ENCODE assay signal across 1 cellular context in the genomic region with DNA sequence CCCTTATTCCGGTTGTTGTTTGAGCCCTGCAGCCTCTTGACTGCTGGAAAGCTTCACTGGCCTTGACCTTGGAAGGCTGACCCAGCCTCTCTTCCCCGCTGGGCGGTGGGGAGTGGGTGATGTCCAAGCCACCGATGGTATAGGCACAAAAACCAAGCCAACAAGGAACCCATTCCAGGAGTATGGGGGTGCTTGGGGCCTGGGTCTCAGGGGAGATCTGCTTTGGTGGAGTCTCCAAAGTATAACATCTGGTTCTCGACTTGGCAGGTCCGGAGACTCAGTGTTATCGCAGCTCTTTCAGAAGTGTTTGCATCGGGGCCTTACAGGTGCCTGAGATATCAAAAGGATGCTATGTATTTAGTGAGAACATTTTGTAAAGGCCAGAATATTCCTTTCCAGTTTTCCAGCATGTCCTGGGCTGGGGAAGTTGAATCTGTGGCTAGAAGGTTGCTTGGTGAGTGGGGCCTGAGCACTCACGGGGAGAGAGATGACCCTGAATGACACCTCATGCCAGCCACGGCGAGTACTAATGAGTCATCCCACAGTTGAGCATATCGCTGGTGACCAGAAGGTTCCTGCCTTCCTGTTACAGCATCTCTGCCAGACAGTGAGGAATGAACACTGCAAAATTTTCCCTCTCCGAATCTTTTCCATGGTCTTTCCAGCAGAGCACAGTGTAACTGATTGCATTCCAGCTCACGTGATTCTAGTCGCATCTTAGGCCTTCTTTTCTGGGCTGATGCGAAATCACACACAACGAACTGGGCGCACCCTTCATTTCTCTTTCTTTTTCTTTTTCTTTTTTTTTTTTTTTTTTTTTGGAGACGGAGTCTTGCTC.
A peak's percentile ranks its signal among the peaks of the same experiment; 100 is the strongest.
TF ChIP-seq lines count a peak whose summit lies in the region.

No MANE protein-coding gene starts in this region.

TF ChIP-seq in K562, 482 proteins besides CTCF, POLR2A, EP300 and RAD21 (continued from another document and continues in another):
- TF ChIP-seq, protein P1, sequence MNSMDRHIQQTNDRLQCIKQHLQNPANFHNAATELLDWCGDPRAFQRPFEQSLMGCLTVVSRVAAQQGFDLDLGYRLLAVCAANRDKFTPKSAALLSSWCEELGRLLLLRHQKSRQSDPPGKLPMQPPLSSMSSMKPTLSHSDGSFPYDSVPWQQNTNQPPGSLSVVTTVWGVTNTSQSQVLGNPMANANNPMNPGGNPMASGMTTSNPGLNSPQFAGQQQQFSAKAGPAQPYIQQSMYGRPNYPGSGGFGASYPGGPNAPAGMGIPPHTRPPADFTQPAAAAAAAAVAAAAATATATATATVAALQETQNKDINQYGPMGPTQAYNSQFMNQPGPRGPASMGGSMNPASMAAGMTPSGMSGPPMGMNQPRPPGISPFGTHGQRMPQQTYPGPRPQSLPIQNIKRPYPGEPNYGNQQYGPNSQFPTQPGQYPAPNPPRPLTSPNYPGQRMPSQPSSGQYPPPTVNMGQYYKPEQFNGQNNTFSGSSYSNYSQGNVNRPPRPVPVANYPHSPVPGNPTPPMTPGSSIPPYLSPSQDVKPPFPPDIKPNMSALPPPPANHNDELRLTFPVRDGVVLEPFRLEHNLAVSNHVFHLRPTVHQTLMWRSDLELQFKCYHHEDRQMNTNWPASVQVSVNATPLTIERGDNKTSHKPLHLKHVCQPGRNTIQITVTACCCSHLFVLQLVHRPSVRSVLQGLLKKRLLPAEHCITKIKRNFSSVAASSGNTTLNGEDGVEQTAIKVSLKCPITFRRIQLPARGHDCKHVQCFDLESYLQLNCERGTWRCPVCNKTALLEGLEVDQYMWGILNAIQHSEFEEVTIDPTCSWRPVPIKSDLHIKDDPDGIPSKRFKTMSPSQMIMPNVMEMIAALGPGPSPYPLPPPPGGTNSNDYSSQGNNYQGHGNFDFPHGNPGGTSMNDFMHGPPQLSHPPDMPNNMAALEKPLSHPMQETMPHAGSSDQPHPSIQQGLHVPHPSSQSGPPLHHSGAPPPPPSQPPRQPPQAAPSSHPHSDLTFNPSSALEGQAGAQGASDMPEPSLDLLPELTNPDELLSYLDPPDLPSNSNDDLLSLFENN (IDR thresholded peaks at IDR 0.05; ENCODE audit: low read depth in 2 of 2, low read length in 2 of 2) = peak in 1 of 2 experiments; percentile 96; a peak in 2 of 4 replicates
- TF ChIP-seq, protein P2, sequence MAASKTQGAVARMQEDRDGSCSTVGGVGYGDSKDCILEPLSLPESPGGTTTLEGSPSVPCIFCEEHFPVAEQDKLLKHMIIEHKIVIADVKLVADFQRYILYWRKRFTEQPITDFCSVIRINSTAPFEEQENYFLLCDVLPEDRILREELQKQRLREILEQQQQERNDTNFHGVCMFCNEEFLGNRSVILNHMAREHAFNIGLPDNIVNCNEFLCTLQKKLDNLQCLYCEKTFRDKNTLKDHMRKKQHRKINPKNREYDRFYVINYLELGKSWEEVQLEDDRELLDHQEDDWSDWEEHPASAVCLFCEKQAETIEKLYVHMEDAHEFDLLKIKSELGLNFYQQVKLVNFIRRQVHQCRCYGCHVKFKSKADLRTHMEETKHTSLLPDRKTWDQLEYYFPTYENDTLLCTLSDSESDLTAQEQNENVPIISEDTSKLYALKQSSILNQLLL (CRISPR knock-in tag; IDR thresholded peaks at IDR 0.05; ENCODE audit: borderline replicate concordance) = no peak
- TF ChIP-seq KLF13 (tag; IDR thresholded peaks at IDR 0.05; ENCODE audit: borderline replicate concordance, low read depth) (no peak; the same call in 1 of the 2 replicates), TOE1 (IDR thresholded peaks at IDR 0.05; ENCODE audit: borderline replicate concordance) (peak; percentile 93), TOE1 (CRISPR knock-in tag; IDR thresholded peaks at IDR 0.05; ENCODE audit: borderline replicate concordance, low read depth) (no peak), HIVEP1 (CRISPR knock-in tag; IDR thresholded peaks at IDR 0.05) (no peak), NCOR1 (IDR thresholded peaks at IDR 0.05) (peak; percentile 98), SMAD1 (IDR thresholded peaks at IDR 0.05; ENCODE audit: low read depth, low read length, partially characterized antibody) (peak; percentile 52), ZNF174 (CRISPR knock-in tag; IDR thresholded peaks at IDR 0.05) (no peak), PCBP1 (IDR thresholded peaks at IDR 0.05; ENCODE audit: low read depth, low read length, poor library complexity, severe bottlenecking) (no peak), THAP12 (CRISPR knock-in tag; IDR thresholded peaks at IDR 0.05) (no peak), ZBTB34 (CRISPR knock-in tag; IDR thresholded peaks at IDR 0.05) (no peak), NEUROD1 (IDR thresholded peaks at IDR 0.05; ENCODE audit: borderline replicate concordance, low read depth, low read length, partially characterized antibody) (peak; percentile 92), ZNF449 (CRISPR knock-in tag; IDR thresholded peaks at IDR 0.05) (no peak; the same call in 1 of the 2 replicates), SREBF1 (IDR thresholded peaks at IDR 0.05; ENCODE audit: borderline replicate concordance, low read depth, low read length) (no peak), CREM (IDR thresholded peaks at IDR 0.05; ENCODE audit: low read depth) (peak; percentile 95), KDM1A (IDR thresholded peaks at IDR 0.05) (peak; percentile 97), SMAD2 (IDR thresholded peaks at IDR 0.05; ENCODE audit: low read depth, low read length) (no peak), PRMT5 (CRISPR knock-in tag; IDR thresholded peaks at IDR 0.05) (no peak), ZNF165 (CRISPR knock-in tag; IDR thresholded peaks at IDR 0.05; ENCODE audit: borderline replicate concordance) (no peak), SOX6 (IDR thresholded peaks at IDR 0.05) (peak; percentile 91), SRSF9 (IDR thresholded peaks at IDR 0.05; ENCODE audit: borderline replicate concordance, low read depth, low read length) (no peak), KDM4B (IDR thresholded peaks at IDR 0.05; ENCODE audit: borderline replicate concordance in 2 of 2, low read depth in 1 of 2) (0 out of 4 replicates have a peak, but pooled peaks of 1 of the 2 experiments have one; percentile 22), SNIP1 (IDR thresholded peaks at IDR 0.05; ENCODE audit: low read depth) (no peak), PTBP1 (IDR thresholded peaks at IDR 0.05; ENCODE audit: low read depth, low read length) (no peak), HMGXB4 (CRISPR knock-in tag; IDR thresholded peaks at IDR 0.05) (no peak), GMEB1 (CRISPR knock-in tag; IDR thresholded peaks at IDR 0.05) (no peak), ZC3H8 (IDR thresholded peaks at IDR 0.05) (no peak), SP2 (IDR thresholded peaks at IDR 0.05; ENCODE audit: extremely low read depth, low read depth, low read length, poor library complexity, severe bottlenecking) (no peak), MTA2 (IDR thresholded peaks at IDR 0.05; ENCODE audit: low read depth) (peak; percentile 92), MCM5 (IDR thresholded peaks at IDR 0.05; ENCODE audit: low read depth) (no peak), TAF15 (IDR thresholded peaks at IDR 0.05; ENCODE audit: low read depth, low read length) (no peak), SAFB2 (IDR thresholded peaks at IDR 0.05; ENCODE audit: borderline replicate concordance, low read depth, low read length, severe bottlenecking) (no peak), ZNF12 (CRISPR knock-in tag; IDR thresholded peaks at IDR 0.05) (peak; percentile 95)
- TF ChIP-seq, protein P3, sequence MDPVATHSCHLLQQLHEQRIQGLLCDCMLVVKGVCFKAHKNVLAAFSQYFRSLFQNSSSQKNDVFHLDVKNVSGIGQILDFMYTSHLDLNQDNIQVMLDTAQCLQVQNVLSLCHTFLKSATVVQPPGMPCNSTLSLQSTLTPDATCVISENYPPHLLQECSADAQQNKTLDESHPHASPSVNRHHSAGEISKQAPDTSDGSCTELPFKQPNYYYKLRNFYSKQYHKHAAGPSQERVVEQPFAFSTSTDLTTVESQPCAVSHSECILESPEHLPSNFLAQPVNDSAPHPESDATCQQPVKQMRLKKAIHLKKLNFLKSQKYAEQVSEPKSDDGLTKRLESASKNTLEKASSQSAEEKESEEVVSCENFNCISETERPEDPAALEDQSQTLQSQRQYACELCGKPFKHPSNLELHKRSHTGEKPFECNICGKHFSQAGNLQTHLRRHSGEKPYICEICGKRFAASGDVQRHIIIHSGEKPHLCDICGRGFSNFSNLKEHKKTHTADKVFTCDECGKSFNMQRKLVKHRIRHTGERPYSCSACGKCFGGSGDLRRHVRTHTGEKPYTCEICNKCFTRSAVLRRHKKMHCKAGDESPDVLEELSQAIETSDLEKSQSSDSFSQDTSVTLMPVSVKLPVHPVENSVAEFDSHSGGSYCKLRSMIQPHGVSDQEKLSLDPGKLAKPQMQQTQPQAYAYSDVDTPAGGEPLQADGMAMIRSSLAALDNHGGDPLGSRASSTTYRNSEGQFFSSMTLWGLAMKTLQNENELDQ (CRISPR knock-in tag; IDR thresholded peaks at IDR 0.05; ENCODE audit: borderline replicate concordance) = no peak
- TF ChIP-seq, protein P4, sequence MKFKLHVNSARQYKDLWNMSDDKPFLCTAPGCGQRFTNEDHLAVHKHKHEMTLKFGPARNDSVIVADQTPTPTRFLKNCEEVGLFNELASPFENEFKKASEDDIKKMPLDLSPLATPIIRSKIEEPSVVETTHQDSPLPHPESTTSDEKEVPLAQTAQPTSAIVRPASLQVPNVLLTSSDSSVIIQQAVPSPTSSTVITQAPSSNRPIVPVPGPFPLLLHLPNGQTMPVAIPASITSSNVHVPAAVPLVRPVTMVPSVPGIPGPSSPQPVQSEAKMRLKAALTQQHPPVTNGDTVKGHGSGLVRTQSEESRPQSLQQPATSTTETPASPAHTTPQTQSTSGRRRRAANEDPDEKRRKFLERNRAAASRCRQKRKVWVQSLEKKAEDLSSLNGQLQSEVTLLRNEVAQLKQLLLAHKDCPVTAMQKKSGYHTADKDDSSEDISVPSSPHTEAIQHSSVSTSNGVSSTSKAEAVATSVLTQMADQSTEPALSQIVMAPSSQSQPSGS (CRISPR knock-in tag; IDR thresholded peaks at IDR 0.05) = no peak
- TF ChIP-seq, protein P5, sequence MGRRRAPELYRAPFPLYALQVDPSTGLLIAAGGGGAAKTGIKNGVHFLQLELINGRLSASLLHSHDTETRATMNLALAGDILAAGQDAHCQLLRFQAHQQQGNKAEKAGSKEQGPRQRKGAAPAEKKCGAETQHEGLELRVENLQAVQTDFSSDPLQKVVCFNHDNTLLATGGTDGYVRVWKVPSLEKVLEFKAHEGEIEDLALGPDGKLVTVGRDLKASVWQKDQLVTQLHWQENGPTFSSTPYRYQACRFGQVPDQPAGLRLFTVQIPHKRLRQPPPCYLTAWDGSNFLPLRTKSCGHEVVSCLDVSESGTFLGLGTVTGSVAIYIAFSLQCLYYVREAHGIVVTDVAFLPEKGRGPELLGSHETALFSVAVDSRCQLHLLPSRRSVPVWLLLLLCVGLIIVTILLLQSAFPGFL (CRISPR knock-in tag; IDR thresholded peaks at IDR 0.05) = 0 out of 2 replicates have a peak, but pooled peaks have one; percentile 64
